In genomic region chr7:55517936-55518689, GRCh38 we compare ENCODE assay signal across 24 cellular contexts. TPM values are rescaled to one million over a fixed set of nuclear protein-coding genes. Genes with fewer than 3 reads are reported as not detected.
DNase-seq lines count a peak whose midpoint lies in the region; ATAC-seq and TF ChIP-seq lines count a peak whose summit lies in the region.
"Had no signal": no experiment of that assay in that cellular context is flagged by ENCODE, and none has a peak within 500 bp of the region (broad histone marks: within the 10 kb centered on the region; RNA-seq: fewer than 3 reads in every experiment).

No MANE protein-coding gene starts in this region.

- no peaks in the 10 kb centered on the region for H3K9me2 ChIP-seq in OCI-LY1 (ENCODE audit: low read depth, low read length)

- peak overlapping the region; percentile 26; the same call in 1 of the 2 replicates for H3K4me2 ChIP-seq in OCI-LY1 (ENCODE audit: low read length)
- H3K4me2 ChIP-seq: A549 had no signal

- H3K27me3 ChIP-seq in OCI-LY1 (ENCODE audit: insufficient read depth, low read length) = no peaks in the 10 kb centered on the region

- peaks cover 54% of the 10 kb centered on the region for H3K4me1 Mint-ChIP-seq in activated CD4-positive, alpha-beta T cell treated with anti-CD3 and anti-CD28 coated beads, Interleukin-2, amount 10 ng/mL, durations not matched to agents 7 days and 5 days
- H3K4me1 Mint-ChIP-seq in central memory CD8-positive, alpha-beta T cell = peaks cover 77% of the 10 kb centered on the region
- H3K4me1 Mint-ChIP-seq in stimulated activated effector memory CD8-positive, alpha-beta T cell treated with anti-CD3 and anti-CD28 coated beads, Interleukin-12 subunit alpha, Interleukin-12 subunit beta, amount 100 ng/mL, for 72 hours = peaks cover 73% of the 10 kb centered on the region

- H3K27ac ChIP-seq in OCI-LY1 (ENCODE audit: low read depth, low read length, poor library complexity, severe bottlenecking) = peak overlapping the region; percentile 92
- H3K27ac ChIP-seq: A549, epithelial cell of prostate, lower lobe of right lung, RWPE1, SK-N-MC, VCaP had no signal

- peaks cover 100% of the 10 kb centered on the region for H3K4me1 ChIP-seq in OCI-LY1 (ENCODE audit: insufficient read depth, low read length, severe bottlenecking)
- H3K4me1 ChIP-seq: A549, HAP-1 had no signal

- no peak overlapping the region for H2AFZ ChIP-seq in OCI-LY1 (ENCODE audit: low read length)

- H3K36me3 Mint-ChIP-seq in activated CD4-positive, alpha-beta T cell treated with anti-CD3 and anti-CD28 coated beads, Interleukin-2, amount 10 ng/mL, durations not matched to agents 7 days and 5 days (ENCODE audit: low read depth) = peaks cover 47% of the 10 kb centered on the region
- H3K36me3 Mint-ChIP-seq in central memory CD8-positive, alpha-beta T cell (ENCODE audit: insufficient read depth) = peaks cover 28% of the 10 kb centered on the region
- peaks cover 71% of the 10 kb centered on the region for H3K36me3 Mint-ChIP-seq in stimulated activated effector memory CD8-positive, alpha-beta T cell treated with anti-CD3 and anti-CD28 coated beads, Interleukin-12 subunit alpha, Interleukin-12 subunit beta, amount 100 ng/mL, for 72 hours

- peaks cover 7% of the 10 kb centered on the region; the same call in 1 of the 2 replicates for H3F3A ChIP-seq in OCI-LY1 (ENCODE audit: insufficient read depth, low read length)

- H4K20me1 ChIP-seq in OCI-LY1 (ENCODE audit: insufficient read depth, low read length) = no peaks in the 10 kb centered on the region

- no peak for TF ChIP-seq CTCF in OCI-LY1 (IDR thresholded peaks at IDR 0.05; ENCODE audit: low read length)

- peaks cover 20% of the 10 kb centered on the region for H3K79me2 ChIP-seq in OCI-LY1 (ENCODE audit: insufficient read depth, low read length)

- H3K27me3 Mint-ChIP-seq in activated CD4-positive, alpha-beta T cell treated with anti-CD3 and anti-CD28 coated beads, Interleukin-2, amount 10 ng/mL, durations not matched to agents 7 days and 5 days = no peaks in the 10 kb centered on the region
- no peaks in the 10 kb centered on the region for H3K27me3 Mint-ChIP-seq in central memory CD8-positive, alpha-beta T cell
- H3K27me3 Mint-ChIP-seq: activated naive CD4-positive, alpha-beta T cell treated with anti-CD3 and anti-CD28 coated beads, Interleukin-2, amount 50 U/mL, for 24 hours; progenitor cell of endocrine pancreas; type B pancreatic cell had no signal

- H3K36me3 ChIP-seq in OCI-LY1 (ENCODE audit: insufficient read depth, low read length) = peaks cover 65% of the 10 kb centered on the region
- H3K36me3 ChIP-seq: HAP-1 had no signal

- no peak overlapping the region for H3K4me3 Mint-ChIP-seq in activated CD4-positive, alpha-beta T cell treated with anti-CD3 and anti-CD28 coated beads, Interleukin-2, amount 10 ng/mL, durations not matched to agents 7 days and 5 days
- peak overlapping the region; percentile 17 for H3K4me3 Mint-ChIP-seq in central memory CD8-positive, alpha-beta T cell
- no peak overlapping the region for H3K4me3 Mint-ChIP-seq in stimulated activated effector memory CD8-positive, alpha-beta T cell treated with anti-CD3 and anti-CD28 coated beads, Interleukin-12 subunit alpha, Interleukin-12 subunit beta, amount 100 ng/mL, for 72 hours
- H3K4me3 Mint-ChIP-seq: activated CD8-positive, alpha-beta T cell treated with anti-CD3 and anti-CD28 coated beads, Interleukin-2, amount 10 ng/mL, durations not matched to agents 7 days and 5 days; activated naive CD4-positive, alpha-beta T cell treated with anti-CD3 and anti-CD28 coated beads, Interleukin-2, amount 50 U/mL, for 24 hours; T-helper 2 cell treated with Interferon-gamma antibody and Interleukin-4, amounts not matched to agents 5 μg/mL and 100 μg/mL, for 36 hours; type B pancreatic cell had no signal

- no peaks in the 10 kb centered on the region for H3K9me3 Mint-ChIP-seq in activated CD4-positive, alpha-beta T cell treated with anti-CD3 and anti-CD28 coated beads, Interleukin-2, amount 10 ng/mL, durations not matched to agents 7 days and 5 days
- no peaks in the 10 kb centered on the region for H3K9me3 Mint-ChIP-seq in central memory CD8-positive, alpha-beta T cell
- H3K9me3 Mint-ChIP-seq in stimulated activated effector memory CD8-positive, alpha-beta T cell treated with anti-CD3 and anti-CD28 coated beads, Interleukin-12 subunit alpha, Interleukin-12 subunit beta, amount 100 ng/mL, for 72 hours = no peaks in the 10 kb centered on the region
- H3K9me3 Mint-ChIP-seq: activated naive CD4-positive, alpha-beta T cell treated with anti-CD3 and anti-CD28 coated beads, Interleukin-2, amount 50 U/mL, for 24 hours; T-helper 2 cell treated with Interferon-gamma antibody and Interleukin-4, amounts not matched to agents 5 μg/mL and 100 μg/mL, for 36 hours; type B pancreatic cell had no signal

- no peak for DNase-seq in activated CD4-positive, alpha-beta T cell treated with anti-CD3 and anti-CD28 coated beads, Interleukin-2, amount 10 ng/mL, durations not matched to agents 7 days and 5 days
- DNase-seq in activated CD4-positive, alpha-beta T cell treated with anti-CD3 and anti-CD28 coated beads, Interleukin-2, amount 50 U/mL, for 48 hours = no peak
- DNase-seq in central memory CD8-positive, alpha-beta T cell (ENCODE audit: low spot score in 2 of 2) = no peak
- DNase-seq in stimulated activated effector memory CD8-positive, alpha-beta T cell treated with anti-CD3 and anti-CD28 coated beads, Interleukin-12 subunit alpha, Interleukin-12 subunit beta, amount 100 ng/mL, for 72 hours (ENCODE audit: low spot score in 2 of 2) = no peak
- no peak for DNase-seq in A172 (ENCODE audit: low spot score)
- DNase-seq: activated CD8-positive, alpha-beta T cell treated with anti-CD3 and anti-CD28 coated beads, Interleukin-2, amount 10 ng/mL, durations not matched to agents 7 days and 5 days; Karpas-422; lower lobe of right lung; NCI-H1694; NCI-H2171 treated with DMSO at 0.1 percent for 48 hours; NCI-H524 had no signal

- CTCF ChIA-PET in activated CD4-positive, alpha-beta T cell treated with anti-CD3 and anti-CD28 coated beads, Interleukin-2, amount 10 ng/mL, durations not matched to agents 7 days and 5 days (lab: Charles Lee) = interaction anchor here (0.6 to 1.3 kb wide), 3 partner anchors 15 to 28 kb away, joined by 3 to 5 read pairs (median 3); no protein-coding TSS in a partner anchor

- no peaks in the 10 kb centered on the region for H3K9me3 ChIP-seq in OCI-LY1 (ENCODE audit: low read length)
- H3K9me3 ChIP-seq: A549, HAP-1, lower lobe of right lung had no signal

- POLR2A ChIA-PET in activated CD4-positive, alpha-beta T cell treated with anti-CD3 and anti-CD28 coated beads, Interleukin-2, amount 10 ng/mL, durations not matched to agents 7 days and 5 days (lab: Charles Lee) = no interaction called here

- peak overlapping the region; percentile 27; the same call in 1 of the 2 replicates for H3K9ac ChIP-seq in OCI-LY1 (ENCODE audit: low read length)

- no peak for ATAC-seq in central memory CD8-positive, alpha-beta T cell (replicated peaks; ENCODE audit: extremely low read depth, poor library complexity, severe bottlenecking)
- ATAC-seq in stimulated activated effector memory CD8-positive, alpha-beta T cell treated with anti-CD3 and anti-CD28 coated beads, Interleukin-12 subunit alpha, Interleukin-12 subunit beta, amount 100 ng/mL, for 72 hours = no peak
- ATAC-seq in HG03460 (IDR thresholded peaks at IDR 0.05; ENCODE audit: unreplicated experiment) (no peak), HG03097 (IDR thresholded peaks at IDR 0.05; ENCODE audit: low FRiP score, unreplicated experiment) (no peak)
- ATAC-seq: A549, lower lobe of right lung had no signal

- H3K27ac Mint-ChIP-seq in activated CD4-positive, alpha-beta T cell treated with anti-CD3 and anti-CD28 coated beads, Interleukin-2, amount 10 ng/mL, durations not matched to agents 7 days and 5 days = peak overlapping the region; percentile 39
- peak overlapping the region; percentile 0 for H3K27ac Mint-ChIP-seq in central memory CD8-positive, alpha-beta T cell (ENCODE audit: low read depth)
- peak overlapping the region; percentile 79 for H3K27ac Mint-ChIP-seq in stimulated activated effector memory CD8-positive, alpha-beta T cell treated with anti-CD3 and anti-CD28 coated beads, Interleukin-12 subunit alpha, Interleukin-12 subunit beta, amount 100 ng/mL, for 72 hours
- H3K27ac Mint-ChIP-seq: activated CD8-positive, alpha-beta T cell treated with anti-CD3 and anti-CD28 coated beads, Interleukin-2, amount 10 ng/mL, durations not matched to agents 7 days and 5 days; activated naive CD4-positive, alpha-beta T cell treated with anti-CD3 and anti-CD28 coated beads, Interleukin-2, amount 50 U/mL, for 24 hours; progenitor cell of endocrine pancreas; T-helper 2 cell treated with Interferon-gamma antibody and Interleukin-4, amounts not matched to agents 5 μg/mL and 100 μg/mL, for 36 hours; type B pancreatic cell had no signal

- no peak overlapping the region for H3K4me3 ChIP-seq in OCI-LY1 (ENCODE audit: low read depth, low read length, poor library complexity, severe bottlenecking)
- H3K4me3 ChIP-seq: A549, HAP-1, lower lobe of right lung, SK-N-MC had no signal

RNA-seq across cellular contexts. Expression of gene VOPP1, which starts 54.2 kb away (rescaled TPM):
- total RNA-seq in activated CD4-positive, alpha-beta T cell treated with anti-CD3 and anti-CD28 coated beads, Interleukin-2, amount 10 ng/mL, durations not matched to agents 7 days and 5 days = 10 to 100 TPM; 74.5 to 77.2 TPM
- total RNA-seq in A172 (2014; rRNA removed; shearing (Covaris generic)) = 112 and 129 TPM in 2 replicates

Comparison
In these comparisons a context has a peak if more than half of its experiments do, and no peak if none do; other contexts are left out.
1. H3K27ac Mint-ChIP-seq: peak in every context shown above with its lines; median percentile 79 in stimulated activated effector memory CD8-positive, alpha-beta T cell treated with anti-CD3 and anti-CD28 coated beads, Interleukin-12 subunit alpha, Interleukin-12 subunit beta, amount 100 ng/mL, for 72 hours; 39 in activated CD4-positive, alpha-beta T cell treated with anti-CD3 and anti-CD28 coated beads, Interleukin-2, amount 10 ng/mL, durations not matched to agents 7 days and 5 days; 0 in central memory CD8-positive, alpha-beta T cell.